In the genomic region with DNA sequence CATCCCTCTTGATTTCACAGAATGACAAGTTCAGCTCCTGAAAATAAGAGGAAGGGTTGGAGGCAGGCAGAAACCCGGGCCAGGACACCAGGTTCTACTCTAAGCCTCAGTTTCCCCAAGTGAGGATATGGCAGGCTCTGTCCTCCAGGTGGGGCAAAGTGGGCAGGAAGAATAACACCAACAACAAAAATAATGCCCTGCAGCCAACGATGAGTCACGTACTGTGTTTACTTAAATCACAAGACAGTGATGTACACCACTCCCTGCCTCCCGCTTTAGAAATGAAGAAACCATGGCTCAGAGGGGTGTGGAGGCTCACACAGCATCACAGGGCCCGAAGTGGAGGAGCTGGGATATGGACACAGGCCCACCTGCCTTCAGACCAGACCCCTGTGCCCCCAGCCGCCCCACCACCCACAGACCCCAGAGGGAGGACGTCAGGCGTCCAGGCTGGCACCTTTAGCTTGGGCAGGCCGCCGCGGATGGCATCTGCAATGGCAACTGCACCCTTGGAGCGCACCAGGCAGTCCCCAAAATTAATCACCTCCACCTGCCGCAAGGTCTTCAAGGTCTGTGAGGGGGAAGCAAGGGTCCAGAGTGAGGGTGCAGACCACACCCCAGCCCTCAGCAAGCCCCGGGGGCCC, we compare ENCODE assay signal across 11 cellular contexts. TPM values are rescaled to one million over a fixed set of nuclear protein-coding genes. Genes with fewer than 3 reads are reported as not detected.
DNase-seq lines count a peak whose midpoint lies in the region; ATAC-seq and TF ChIP-seq lines count a peak whose summit lies in the region.
"Had no signal": no experiment of that assay in that cellular context is flagged by ENCODE, and none has a peak within 500 bp of the region (broad histone marks: within the 10 kb centered on the region; RNA-seq: fewer than 3 reads in every experiment).

No MANE protein-coding gene starts in this region.

- intact Hi-C loops in CD4-positive, alpha-beta T cell (cut with DNase I, micrococcal nuclease), result no loop called here
- intact Hi-C loops in transverse colon (cut with DNase I; ENCODE audit: low total_unique reads), result no loop called here

- in situ Hi-C loops in transverse colon (cut with MboI; ENCODE audit: low pct_ligation_motif_present in 1 of 4, low pct_unique_long_range_greater_than_20kb in 1 of 4, low sequenced_read_pairs in 3 of 4), result no loop called here

- H3K4me1 ChIP-seq in transverse colon, result no peaks in the 10 kb centered on the region

- no peak for TF ChIP-seq POLR2A in transverse colon (IDR thresholded peaks at IDR 0.05)

- no peaks in the 10 kb centered on the region for H3K27me3 ChIP-seq in CD4-positive, alpha-beta T cell (ENCODE audit: control insufficient read depth, insufficient read depth, low read length)
- no peaks in the 10 kb centered on the region for H3K27me3 ChIP-seq in MG63
- no peaks in the 10 kb centered on the region for H3K27me3 ChIP-seq in transverse colon

- TF ChIP-seq EP300 in transverse colon (IDR thresholded peaks at IDR 0.05; ENCODE audit: low read depth), result no peak

- H3K36me3 ChIP-seq in MG63 (peaks cover 96% of the 10 kb centered on the region), transverse colon (peaks cover 0 to 58% (median 18%) of the 10 kb centered on the region in 4 donors)

- WGBS in transverse colon (ENCODE audit: low coverage in 1 of 2), 2 donors, result 74 to 80% methylated on average over 1 to 8 of the region's 14 CpGs

- peaks cover 95% of the 10 kb centered on the region for H3K36me3 Mint-ChIP-seq in CD4-positive, alpha-beta T cell (ENCODE audit: low read depth)
- peaks cover 37% of the 10 kb centered on the region for H3K36me3 Mint-ChIP-seq in nephron (ENCODE audit: low read depth)

- no peak overlapping the region for H3K4me3 Mint-ChIP-seq in CD4-positive, alpha-beta T cell
- H3K4me3 Mint-ChIP-seq in nephron, result no peak overlapping the region
- H3K4me3 Mint-ChIP-seq: T-cell had no signal

- H3K27ac Mint-ChIP-seq in CD4-positive, alpha-beta T cell, result peak overlapping the region; percentile 65
- H3K27ac Mint-ChIP-seq in nephron, result peak overlapping the region in 2 of 3 experiments; percentile 10 to 17
- H3K27ac Mint-ChIP-seq: T-cell had no signal

- no peaks in the 10 kb centered on the region for H3K27me3 Mint-ChIP-seq in CD4-positive, alpha-beta T cell
- no peaks in the 10 kb centered on the region for H3K27me3 Mint-ChIP-seq in nephron (ENCODE audit: low read depth)
- H3K27me3 Mint-ChIP-seq: T-cell had no signal

- H3K9me3 Mint-ChIP-seq in CD4-positive, alpha-beta T cell, result no peaks in the 10 kb centered on the region
- H3K9me3 Mint-ChIP-seq in nephron, result no peaks in the 10 kb centered on the region
- H3K9me3 Mint-ChIP-seq: T-cell had no signal

- no peaks in the 10 kb centered on the region for H3K9me3 ChIP-seq in CD4-positive, alpha-beta T cell (ENCODE audit: control insufficient read depth, low read length)
- no peaks in the 10 kb centered on the region for H3K9me3 ChIP-seq in MG63
- H3K9me3 ChIP-seq in transverse colon, result no peaks in the 10 kb centered on the region

- H3K4me1 Mint-ChIP-seq in CD4-positive, alpha-beta T cell (ENCODE audit: low read depth), result no peaks in the 10 kb centered on the region
- H3K4me1 Mint-ChIP-seq in nephron, result peaks cover 9% of the 10 kb centered on the region
- H3K4me1 Mint-ChIP-seq: T-cell had no signal

- no peak overlapping the region for H3K27ac ChIP-seq in CD4-positive, alpha-beta T cell (ENCODE audit: low read depth, low read length)
- H3K27ac ChIP-seq in transverse colon, result no peak overlapping the region

- TF ChIP-seq CTCF in CD4-positive, alpha-beta T cell (IDR thresholded peaks at IDR 0.05), result no peak
- TF ChIP-seq CTCF in nephron (IDR thresholded peaks at IDR 0.05; ENCODE audit: unreplicated experiment in 3 of 3), result no peak
- no peak for TF ChIP-seq CTCF in transverse colon (IDR thresholded peaks at IDR 0.05)

- no peak for ATAC-seq in CD4-positive, alpha-beta T cell (ENCODE audit: poor library complexity)
- ATAC-seq in GM19328 (IDR thresholded peaks at IDR 0.05; ENCODE audit: unreplicated experiment), result no peak
- ATAC-seq in HG02642 (IDR thresholded peaks at IDR 0.05; ENCODE audit: poor library complexity, unreplicated experiment), result no peak
- ATAC-seq: T-cell had no signal

- no peak for DNase-seq in CD4-positive, alpha-beta T cell
- DNase-seq in MG63, result peak; percentile 60
- peak; percentile 60 for DNase-seq in dedifferentiated amniotic fluid mesenchymal stem cell (ENCODE audit: extremely low spot score)
- DNase-seq in stimulated activated CD4-positive, alpha-beta T cell treated with anti-CD3 and anti-CD28 coated beads, Interleukin-4, amount 100 ng/mL, for 1 hour, result no peak
- no peak for DNase-seq in transverse colon
- DNase-seq: activated CD8-positive, alpha-beta memory T cell treated with anti-CD3 and anti-CD28 coated beads, Interleukin-2, amount 50 U/mL, for 4 hours; cerebellar nuclear complex; T-cell had no signal

- no peak overlapping the region for H3K4me3 ChIP-seq in MG63
- H3K4me3 ChIP-seq in transverse colon, result no peak overlapping the region

- CTCF ChIA-PET in CD4-positive, alpha-beta T cell (lab: Charles Lee), result interaction anchor here (0.7 to 1.2 kb wide), 2 partner anchors 19 to 45 kb away, joined by 3 to 4 read pairs; a partner anchor contains a TSS

- POLR2A ChIA-PET in CD4-positive, alpha-beta T cell (lab: Charles Lee), result interaction anchor here (1.3 kb wide), 1 partner anchor 30 kb away, joined by 4 read pairs; a partner anchor contains a TSS

RNA-seq across cellular contexts. Expression of a gene that starts 15.6 kb away (rescaled TPM):
- 1 to 10 TPM; 1.7 to 1.8 TPM for total RNA-seq in CD4-positive, alpha-beta T cell
- not detected in 2 replicates for total RNA-seq in MG63 (2014; rRNA removed; shearing (Covaris generic); ENCODE audit: low replicate concordance)
- total RNA-seq in transverse colon, result 10 to 100 TPM in 1 of 4 donors, 1 to 10 TPM in 3; 3.0 to 20.6 (median 5.3) TPM

RNA-seq across cellular contexts. Expression of a gene that starts 29.6 kb away (rescaled TPM):
- 100 to 1,000 TPM; 163 to 172 TPM for total RNA-seq in CD4-positive, alpha-beta T cell
- total RNA-seq in MG63 (2014; rRNA removed; shearing (Covaris generic); ENCODE audit: low replicate concordance), result 159 and 226 TPM in 2 replicates
- total RNA-seq in transverse colon, result 10 to 100 TPM; 21.3 to 28.1 (median 26.2) TPM

RNA-seq across cellular contexts. Expression of a gene that starts 44.9 kb away (rescaled TPM):
- 10 to 100 TPM; 29.5 to 32.7 TPM for total RNA-seq in CD4-positive, alpha-beta T cell
- 32.2 and 43.0 TPM in 2 replicates for total RNA-seq in MG63 (2014; rRNA removed; shearing (Covaris generic); ENCODE audit: low replicate concordance)
- total RNA-seq in transverse colon, result 10 to 100 TPM; 29.5 to 43.6 (median 35.7) TPM

RNA-seq across cellular contexts. Expression of a gene that starts 51.3 kb away (rescaled TPM):
- total RNA-seq in CD4-positive, alpha-beta T cell, result 10 to 100 TPM; 16.4 to 17.5 TPM
- 17.4 and 30.3 TPM in 2 replicates for total RNA-seq in MG63 (2014; rRNA removed; shearing (Covaris generic); ENCODE audit: low replicate concordance)
- total RNA-seq in transverse colon, result 10 to 100 TPM in 3 of 4 donors, 1 to 10 TPM in 1; 9.1 to 32.4 (median 14.5) TPM

Comparison
In these comparisons a context has a peak if more than half of its experiments do, and no peak if none do; other contexts are left out.
1. DNase-seq: peak in MG63 (single experiment) and dedifferentiated amniotic fluid mesenchymal stem cell (single experiment); none in CD4-positive, alpha-beta T cell (0 of 10), stimulated activated CD4-positive, alpha-beta T cell treated with anti-CD3 and anti-CD28 coated beads, Interleukin-4, amount 100 ng/mL, for 1 hour (single experiment) and transverse colon (single experiment).